ENCODE assay signal across 8 cellular contexts in the genomic region with DNA sequence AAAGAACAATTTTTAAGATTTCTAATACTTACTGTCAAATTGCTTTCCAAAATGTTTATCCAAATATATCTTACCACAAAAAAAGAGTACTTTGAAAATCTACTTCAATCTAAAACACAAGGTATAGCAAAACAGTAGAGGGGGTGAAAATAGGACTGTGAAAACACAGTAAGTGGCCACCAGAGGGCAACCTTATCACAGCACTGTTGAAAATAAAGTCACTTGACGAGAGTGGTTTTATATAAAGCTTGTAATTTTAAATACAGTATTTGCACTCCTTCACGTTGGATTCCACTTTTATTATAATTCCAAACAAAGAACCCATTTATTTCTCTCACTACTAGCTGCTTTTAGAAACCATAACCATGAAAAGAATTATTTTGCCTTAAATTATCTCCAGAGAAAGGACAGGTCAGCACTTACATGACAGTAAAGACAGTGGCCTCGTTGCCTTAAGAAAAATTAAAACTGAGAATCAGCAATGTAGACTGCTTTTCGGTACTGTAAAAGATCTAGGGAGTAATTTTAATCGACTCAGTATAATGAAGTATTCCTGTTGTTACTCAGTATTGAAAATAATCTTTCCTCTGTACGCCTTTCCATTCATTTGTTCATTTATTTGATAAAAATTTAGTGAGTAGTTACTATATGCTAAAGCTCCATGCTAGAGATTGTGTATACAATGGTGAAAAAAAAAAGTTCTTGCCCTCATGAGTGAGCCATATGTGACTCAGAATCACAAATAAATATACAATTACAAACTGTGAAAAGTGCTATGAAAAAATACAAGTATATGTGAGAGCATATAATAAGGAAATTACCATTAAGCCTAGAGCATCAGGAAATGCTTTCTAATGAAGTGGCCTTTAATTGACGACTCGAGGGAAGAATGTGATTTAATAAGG. TPM values are rescaled to one million over a fixed set of nuclear protein-coding genes. Genes with fewer than 3 reads are reported as not detected.
DNase-seq lines count a peak whose midpoint lies in the region; ATAC-seq, FAIRE-seq and TF ChIP-seq lines count a peak whose summit lies in the region.

No MANE protein-coding gene starts in this region.

- no peaks in the 10 kb centered on the region for H3K79me2 ChIP-seq in osteoblast (ENCODE audit: insufficient read depth, low read length)

- peak overlapping the region; percentile 62 to 67 for H3K27ac ChIP-seq in A549
- H3K27ac ChIP-seq in foreskin keratinocyte = no peak overlapping the region
- H3K27ac ChIP-seq in osteoblast (ENCODE audit: low read depth, low read length) = no peak overlapping the region
- H3K27ac ChIP-seq in tibial artery = no peak overlapping the region

- FAIRE-seq in A549 (lab: Jason Lieb, UNC) = peak; percentile 18

- H3K4me1 ChIP-seq in A549 (peaks cover 80% of the 10 kb centered on the region), foreskin keratinocyte (peaks cover 7% of the 10 kb centered on the region), osteoblast (ENCODE audit: insufficient read depth, low read length) (peaks cover 17% of the 10 kb centered on the region), tibial artery (no peaks in the 10 kb centered on the region)

- H3K4me2 ChIP-seq in A549 (peak overlapping the region; percentile 56), osteoblast (ENCODE audit: insufficient read depth, low read length) (peak overlapping the region; percentile 11)

- H2AFZ ChIP-seq in osteoblast (ENCODE audit: low read length) = peak overlapping the region; percentile 7

- peak; percentile 76 to 77 for DNase-seq in A549 (ENCODE audit: low read depth in 1 of 2, low spot score in 1 of 2)
- peak; percentile 44 for DNase-seq in LNCaP clone FGC (ENCODE audit: low read depth)
- DNase-seq in SHP77 (lab: John Stamatoyannopoulos, UW) = peak; percentile 40 to 48
- DNase-seq in activated effector memory CD4-positive, alpha-beta T cell treated with anti-CD3 and anti-CD28 coated beads, Interleukin-2, amount 50 U/mL, for 16 hours = peak; percentile 80
- peak in 1 of 2 donors; percentile 43 for DNase-seq in foreskin keratinocyte
- DNase-seq in osteoblast (ENCODE audit: insufficient read length, low spot score, missing footprints) = peak; percentile 87
- DNase-seq in tibial artery = peak in 1 of 2 donors; percentile 62

- TF ChIP-seq POLR2A in A549 (IDR thresholded peaks at IDR 0.05; ENCODE audit: low read length) (no peak), GM18505 (IDR thresholded peaks at IDR 0.05; ENCODE audit: borderline replicate concordance, extremely low read depth, insufficient read depth, insufficient read length) (no peak)

- WGBS in A549 (ENCODE audit: missing lambda C conversion rate) = 29% methylated on average over 8 of the region's 8 CpGs

- intact Hi-C loops in tibial artery (cut with DNase I; ENCODE audit: low total_unique reads) = no loop called here

- peak; percentile 96 for TF ChIP-seq CTCF in A549 (IDR thresholded peaks at IDR 0.05)
- peak; percentile 82 for TF ChIP-seq CTCF in LNCaP clone FGC (IDR thresholded peaks at IDR 0.05; ENCODE audit: control insufficient read depth, extremely low read depth, insufficient read depth)
- TF ChIP-seq CTCF in foreskin keratinocyte (conservative IDR thresholded peaks at IDR 0.05) = peak; percentile 94
- peak; percentile 85 for TF ChIP-seq CTCF in osteoblast (IDR thresholded peaks at IDR 0.05; ENCODE audit: extremely low read depth, low read depth, low read length)
- peak; percentile 79 to 81 for TF ChIP-seq CTCF in tibial artery (IDR thresholded peaks at IDR 0.05)

- H4K20me1 ChIP-seq in osteoblast (ENCODE audit: insufficient read depth, low read length) = no peaks in the 10 kb centered on the region

- CTCF ChIA-PET in A549 (lab: Yijun Ruan, JAX) = interaction anchor here (0.6 to 1.5 kb wide), 52 partner anchors 8 to 684 kb away, joined by 3 to 19 read pairs (median 4); partner anchors contain the start of gene FBXW2

- H3K9me3 ChIP-seq in A549 (no peaks in the 10 kb centered on the region), osteoblast (ENCODE audit: low read depth, low read length) (no peaks in the 10 kb centered on the region), tibial artery (no peaks in the 10 kb centered on the region)

- TF ChIP-seq EP300 in A549 (IDR thresholded peaks at IDR 0.05) = no peak

- H3K36me3 ChIP-seq in osteoblast (ENCODE audit: insufficient read depth, low read length) (no peaks in the 10 kb centered on the region), tibial artery (peaks cover 0 to 5% (median 0%) of the 10 kb centered on the region in 3 donors)

- H3K4me3 ChIP-seq in A549 (no peak overlapping the region), LNCaP clone FGC (ENCODE audit: low read depth, low read length) (no peak overlapping the region), osteoblast (ENCODE audit: insufficient read depth, low read length) (no peak overlapping the region), tibial artery (no peak overlapping the region)

- POLR2A ChIA-PET in A549 (lab: Yijun Ruan, JAX) = interaction anchor here (1.0 kb wide), 2 partner anchors 92 to 94 kb away, joined by 4 to 8 read pairs; partner anchors contain the start of gene MEGF9

- TF ChIP-seq RAD21 in A549 (conservative IDR thresholded peaks at IDR 0.05 in 1 of 2, IDR thresholded peaks at IDR 0.05 in 1 of 2) = peak; percentile 95 to 96

- ATAC-seq in A549 (peak; percentile 91 to 95), GM18505 (IDR thresholded peaks at IDR 0.05; ENCODE audit: unreplicated experiment) (peak; percentile 53), foreskin keratinocyte (peak; percentile 88)

- H3K27me3 ChIP-seq in foreskin keratinocyte = no peaks in the 10 kb centered on the region
- no peaks in the 10 kb centered on the region for H3K27me3 ChIP-seq in osteoblast (ENCODE audit: insufficient read depth, low read length)
- H3K27me3 ChIP-seq in tibial artery = no peaks in the 10 kb centered on the region

TF ChIP-seq in A549, 52 proteins besides CTCF, POLR2A, EP300 and RAD21:
- TF ChIP-seq, protein P1, sequence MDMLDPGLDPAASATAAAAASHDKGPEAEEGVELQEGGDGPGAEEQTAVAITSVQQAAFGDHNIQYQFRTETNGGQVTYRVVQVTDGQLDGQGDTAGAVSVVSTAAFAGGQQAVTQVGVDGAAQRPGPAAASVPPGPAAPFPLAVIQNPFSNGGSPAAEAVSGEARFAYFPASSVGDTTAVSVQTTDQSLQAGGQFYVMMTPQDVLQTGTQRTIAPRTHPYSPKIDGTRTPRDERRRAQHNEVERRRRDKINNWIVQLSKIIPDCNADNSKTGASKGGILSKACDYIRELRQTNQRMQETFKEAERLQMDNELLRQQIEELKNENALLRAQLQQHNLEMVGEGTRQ (IDR thresholded peaks at IDR 0.05) = no peak
- TF ChIP-seq SMC3 (IDR thresholded peaks at IDR 0.05) (peak; percentile 94), MAFK (IDR thresholded peaks at IDR 0.05; ENCODE audit: partially characterized antibody) (peak; percentile 59)

RNA-seq across cellular contexts. Expression of gene CDK5RAP2, which starts 40.0 kb away (rescaled TPM):
- polyA plus RNA-seq in A549 (2011; rRNA removed) (37.1 and 44.6 TPM in 2 replicates), A549 (2017; fragmentation: RNase III; extraction: RNeasy Plus Mini Kit Qiagen cat#74134 plus additional on column Dnase treatment) (28.7 to 31.9 TPM (median 29.1 TPM) in 3 replicates), foreskin keratinocyte (31.8 and 32.3 TPM in 2 replicates)
- polyA plus RNA-seq in A549 (2012; cell fraction: cytosol; rRNA removed) = 31.3 and 34.2 TPM in 2 replicates
- 78.3 and 93.3 TPM in 2 replicates for polyA plus RNA-seq in A549 (2012; cell fraction: nucleus; rRNA removed)
- 62.0 and 63.0 TPM in 2 replicates for polyA minus RNA-seq in A549 (2011; rRNA and poly(A)+ RNA removed)
- total RNA-seq in foreskin keratinocyte (44.5 and 46.0 TPM in 2 replicates), osteoblast (52.2 and 59.7 TPM in 2 replicates)

Comparison
In these comparisons a context has a peak if more than half of its experiments do, and no peak if none do; other contexts are left out.
1. H3K27ac ChIP-seq: peak in A549 (2 of 2); none in foreskin keratinocyte (single experiment), osteoblast (single experiment) and tibial artery (0 of 2).
2. Peak in every context shown above with its lines, with median percentiles within 50 percentile points of each other: ATAC-seq and CTCF ChIP-seq.